14 cellular contexts compared by ENCODE assay signal in genomic region chr2:109185801-109186570, GRCh38. TPM values are rescaled to one million over a fixed set of nuclear protein-coding genes. Genes with fewer than 3 reads are reported as not detected.
DNase-seq lines count a peak whose midpoint lies in the region; ATAC-seq and TF ChIP-seq lines count a peak whose summit lies in the region.
"Had no signal": no experiment of that assay in that cellular context is flagged by ENCODE, and none has a peak within 500 bp of the region (broad histone marks: within the 10 kb centered on the region; RNA-seq: fewer than 3 reads in every experiment).

No MANE protein-coding gene starts in this region.

- peak; percentile 41 for DNase-seq in DMS53 (lab: John Stamatoyannopoulos, UW)
- no peak for DNase-seq in DMS53 treated with DMSO at 0.1 percent for 48 hours (lab: John Stamatoyannopoulos, UW; ENCODE audit: unreplicated experiment)
- peak; percentile 75 for DNase-seq in fibroblast of peridontal ligament (ENCODE audit: extremely low read depth)
- DNase-seq in myocyte (ENCODE audit: low read depth), result peak; percentile 76
- DNase-seq in uterus, result peak; percentile 36 to 53
- DNase-seq in activated CD4-positive, alpha-beta memory T cell treated with anti-CD3 and anti-CD28 coated beads for 36 hours, result no peak
- no peak for DNase-seq in ecto neural progenitor cell (ENCODE audit: low spot score)
- DNase-seq: GF-D8, KG1, NCI-H69 had no signal

- peak overlapping the region; percentile 45 to 80 for H3K27ac ChIP-seq in uterus
- H3K27ac ChIP-seq: 22Rv1 had no signal

- no peak for ATAC-seq in GM21447 (IDR thresholded peaks at IDR 0.05; ENCODE audit: unreplicated experiment)

- no peaks in the 10 kb centered on the region for H3K9me3 ChIP-seq in uterus

- no peaks in the 10 kb centered on the region for H3K36me3 ChIP-seq in uterus

- H3K9me3 Mint-ChIP-seq in activated CD4-positive, alpha-beta memory T cell treated with anti-CD3 and anti-CD28 coated beads for 36 hours, result peaks cover 4% of the 10 kb centered on the region
- H3K9me3 Mint-ChIP-seq: dendritic cell treated with granulocyte-macrophage colony-stimulating factor and Interleukin-4, amounts not matched to agents 40 ng/mL and 50 ng/mL, for 4 days; T-helper 1 cell treated with Interleukin-12 subunit alpha and Interleukin-12 subunit beta and Interleukin-4 antibody, amounts not matched to agents 30 μg/mL and 1 μg/mL, for 36 hours had no signal

- H3K27ac Mint-ChIP-seq in activated CD4-positive, alpha-beta memory T cell treated with anti-CD3 and anti-CD28 coated beads for 36 hours, result no peak overlapping the region
- H3K27ac Mint-ChIP-seq: dendritic cell treated with granulocyte-macrophage colony-stimulating factor and Interleukin-4, amounts not matched to agents 40 ng/mL and 50 ng/mL, for 4 days; T-helper 1 cell treated with Interleukin-12 subunit alpha and Interleukin-12 subunit beta and Interleukin-4 antibody, amounts not matched to agents 30 μg/mL and 1 μg/mL, for 36 hours had no signal

- H3K27me3 ChIP-seq in uterus, result no peaks in the 10 kb centered on the region

- no peaks in the 10 kb centered on the region for H3K4me1 Mint-ChIP-seq in activated CD4-positive, alpha-beta memory T cell treated with anti-CD3 and anti-CD28 coated beads for 36 hours (ENCODE audit: low read depth)

- no peaks in the 10 kb centered on the region for H3K36me3 Mint-ChIP-seq in activated CD4-positive, alpha-beta memory T cell treated with anti-CD3 and anti-CD28 coated beads for 36 hours

- TF ChIP-seq CTCF in uterus (IDR thresholded peaks at IDR 0.05), result no peak

- H3K4me3 ChIP-seq in uterus, result no peak overlapping the region

- TF ChIP-seq POLR2A in uterus (IDR thresholded peaks at IDR 0.05), result no peak

- CTCF ChIA-PET in activated CD4-positive, alpha-beta memory T cell treated with anti-CD3 and anti-CD28 coated beads for 36 hours (lab: Charles Lee), result no interaction called here

- peaks cover 0 to 9% of the 10 kb centered on the region in 2 donors for H3K4me1 ChIP-seq in uterus

- H3K27me3 Mint-ChIP-seq in activated CD4-positive, alpha-beta memory T cell treated with anti-CD3 and anti-CD28 coated beads for 36 hours, result peaks cover 5% of the 10 kb centered on the region

- intact Hi-C loops in uterus (cut with DNase I; ENCODE audit: low total_unique reads), result no loop called here
- intact Hi-C loops in activated CD4-positive, alpha-beta memory T cell treated with anti-CD3 and anti-CD28 coated beads for 36 hours (cut with micrococcal nuclease), result no loop called here

- POLR2A ChIA-PET in activated CD4-positive, alpha-beta memory T cell treated with anti-CD3 and anti-CD28 coated beads for 36 hours (lab: Charles Lee), result no interaction called here

- no peak overlapping the region for H3K4me3 Mint-ChIP-seq in activated CD4-positive, alpha-beta memory T cell treated with anti-CD3 and anti-CD28 coated beads for 36 hours
- H3K4me3 Mint-ChIP-seq: dendritic cell treated with granulocyte-macrophage colony-stimulating factor and Interleukin-4, amounts not matched to agents 40 ng/mL and 50 ng/mL, for 4 days; T-helper 1 cell treated with Interleukin-12 subunit alpha and Interleukin-12 subunit beta and Interleukin-4 antibody, amounts not matched to agents 30 μg/mL and 1 μg/mL, for 36 hours had no signal

RNA-seq across cellular contexts. Expression of gene SH3RF3, which starts 57.0 kb away (rescaled TPM):
- 5.1 and 5.3 TPM in 2 replicates for total RNA-seq in myocyte
- 15.1 TPM for polyA plus RNA-seq in myocyte (2012)
- 10 to 100 TPM in 1 of 4 donors, 1 to 10 TPM in 2, not detected in 1; 5.1 to 10.2 (median 8.7) TPM for total RNA-seq in uterus
- under 1 TPM; 0.33 to 0.34 TPM for total RNA-seq in activated CD4-positive, alpha-beta memory T cell treated with anti-CD3 and anti-CD28 coated beads for 36 hours

Comparison
In these comparisons a context has a peak if more than half of its experiments do, and no peak if none do; other contexts are left out.
1. DNase-seq: peak in DMS53 (single experiment), fibroblast of peridontal ligament (single experiment), myocyte (single experiment) and uterus (2 of 2); none in DMS53 treated with DMSO at 0.1 percent for 48 hours (single experiment), activated CD4-positive, alpha-beta memory T cell treated with anti-CD3 and anti-CD28 coated beads for 36 hours (single experiment) and ecto neural progenitor cell (single experiment).